8 cellular contexts compared by ENCODE assay signal in genomic region chr3:49929333-49930240, GRCh38. TPM values are rescaled to one million over a fixed set of nuclear protein-coding genes. Genes with fewer than 3 reads are reported as not detected.
A peak's percentile ranks its signal among the peaks of the same experiment; 100 is the strongest.
DNase-seq lines count a peak whose midpoint lies in the region; ATAC-seq lines count a peak whose summit lies in the region.

TSS of gene MON1A (minus strand) at chr3:49929811. CDS start at chr3:49913346, 16,465 bp downstream.

- peak within 1 kb of the TSS; percentile 52 for H4K91ac ChIP-seq in mesenchymal stem cell (ENCODE audit: low read length)

- peaks cover 17 to 24% of the 10 kb centered on the region in 2 donors for H3K4me1 Mint-ChIP-seq in effector memory CD8-positive, alpha-beta T cell (ENCODE audit: low read depth in 2 of 2)

- peak within 1 kb of the TSS in 1 of 2 experiments; percentile 0 for H2BK12ac ChIP-seq in mesenchymal stem cell (ENCODE audit: low read length in 2 of 2)

- peaks cover 8% of the 10 kb centered on the region for H3K79me1 ChIP-seq in mesenchymal stem cell (replicated peaks; ENCODE audit: low read length, poor library complexity, severe bottlenecking)

- no peak within 1 kb of the TSS for H2AK5ac ChIP-seq in mesenchymal stem cell (ENCODE audit: low read length, severe bottlenecking)

- no peak within 1 kb of the TSS for H3K27ac ChIP-seq in mesenchymal stem cell (ENCODE audit: low read length, poor library complexity, severe bottlenecking)

- peak within 1 kb of the TSS; percentile 89 to 91 for H3K27ac Mint-ChIP-seq in effector memory CD8-positive, alpha-beta T cell

- peak within 1 kb of the TSS; percentile 4 to 54 for H3K4ac ChIP-seq in mesenchymal stem cell (ENCODE audit: low read depth in 1 of 2, low read length in 2 of 2)

- H3K23ac ChIP-seq in mesenchymal stem cell (ENCODE audit: low read length in 2 of 2), result no peak within 1 kb of the TSS

- 2% methylated on average over 49 of the region's 54 CpGs for WGBS in mesenchymal stem cell

- peak within 1 kb of the TSS; percentile 97 for H2AFZ ChIP-seq in mesenchymal stem cell (ENCODE audit: low read depth, low read length)

- peak within 1 kb of the TSS in 1 of 2 experiments; percentile 63 for H3K14ac ChIP-seq in mesenchymal stem cell (ENCODE audit: low read length in 2 of 2)

- H4K8ac ChIP-seq in mesenchymal stem cell (ENCODE audit: low read length), result peak within 1 kb of the TSS; percentile 95

- peak; percentile 94 for ATAC-seq in GM19452 (IDR thresholded peaks at IDR 0.05; ENCODE audit: unreplicated experiment)
- peak; percentile 98 for ATAC-seq in effector memory CD8-positive, alpha-beta T cell (replicated peaks)

- H2BK5ac ChIP-seq in mesenchymal stem cell (ENCODE audit: low read depth, low read length, poor library complexity, severe bottlenecking), result no peak within 1 kb of the TSS

- no peaks in the 10 kb centered on the region for H3K27me3 ChIP-seq in mesenchymal stem cell (ENCODE audit: control insufficient read depth in 1 of 2, insufficient read depth in 1 of 2, low read length in 2 of 2)

- peak within 1 kb of the TSS; percentile 53 to 91 for H3K18ac ChIP-seq in mesenchymal stem cell (ENCODE audit: low read depth in 1 of 2, low read length in 2 of 2)

- H3K27me3 Mint-ChIP-seq in effector memory CD8-positive, alpha-beta T cell, result no peaks in the 10 kb centered on the region

- H2BK120ac ChIP-seq in mesenchymal stem cell (ENCODE audit: low read depth, low read length), result no peak within 1 kb of the TSS

- peak within 1 kb of the TSS; percentile 78 to 91 for H3K4me3 ChIP-seq in mesenchymal stem cell (ENCODE audit: insufficient read depth in 1 of 2, low read depth in 1 of 2, low read length in 2 of 2)

- no peaks in the 10 kb centered on the region for H3K9me3 Mint-ChIP-seq in effector memory CD8-positive, alpha-beta T cell

- H3K4me1 ChIP-seq in mesenchymal stem cell (ENCODE audit: control insufficient read depth, insufficient read depth, low read depth, low read length), result peaks cover 8% of the 10 kb centered on the region

- H3K36me3 ChIP-seq in mesenchymal stem cell (ENCODE audit: control insufficient read depth in 1 of 2, insufficient read depth in 2 of 2, low read depth in 1 of 2, low read length in 2 of 2), result no peaks in the 10 kb centered on the region

- H3K36me3 Mint-ChIP-seq in effector memory CD8-positive, alpha-beta T cell (ENCODE audit: insufficient read depth), result no peaks in the 10 kb centered on the region

- peak within 1 kb of the TSS; percentile 89 for H3K9ac ChIP-seq in mesenchymal stem cell (ENCODE audit: low read length)

- H3K9me3 ChIP-seq in mesenchymal stem cell (ENCODE audit: control insufficient read depth, low read length), result no peaks in the 10 kb centered on the region

- peak; percentile 86 for DNase-seq in COLO829 (ENCODE audit: low spot score)
- peak; percentile 93 for DNase-seq in HK-2 (ENCODE audit: unreplicated experiment)
- DNase-seq in NK-92 treated with Interleukin-12 subunit alpha and Interleukin-12 subunit beta, amount 100 ng/mL, for 24 hours (lab: John Stamatoyannopoulos, UW), result peak; percentile 76
- peak; percentile 62 to 78 for DNase-seq in activated CD8-positive, alpha-beta memory T cell treated with anti-CD3 and anti-CD28 coated beads for 4 hours (ENCODE audit: low read depth in 2 of 2)
- DNase-seq in effector memory CD8-positive, alpha-beta T cell, result peak; percentile 86 to 87 (median 86)
- peak; percentile 92 for DNase-seq in mesenchymal stem cell
- peak; percentile 77 for DNase-seq in stimulated activated CD8-positive, alpha-beta memory T cell treated with anti-CD3 and anti-CD28 coated beads, Interleukin-12 subunit alpha, Interleukin-12 subunit beta, amount 100 ng/mL, for 4 hours (ENCODE audit: low read depth)

- peak within 1 kb of the TSS; percentile 81 to 85 for H3K4me3 Mint-ChIP-seq in effector memory CD8-positive, alpha-beta T cell

- H3K4me2 ChIP-seq in mesenchymal stem cell (ENCODE audit: low read length, poor library complexity, severe bottlenecking), result peak within 1 kb of the TSS; percentile 63

- no peak within 1 kb of the TSS for H2BK15ac ChIP-seq in mesenchymal stem cell (ENCODE audit: low read depth, poor library complexity, severe bottlenecking)

RNA-seq across cellular contexts. Expression of gene MON1A, which starts in this region (rescaled TPM):
- polyA plus RNA-seq in mesenchymal stem cell (2013, experiment 1 of 2), result 8.5 TPM
- 9.1 TPM for polyA plus RNA-seq in mesenchymal stem cell (2013, experiment 2 of 2)
